In the genomic region with DNA sequence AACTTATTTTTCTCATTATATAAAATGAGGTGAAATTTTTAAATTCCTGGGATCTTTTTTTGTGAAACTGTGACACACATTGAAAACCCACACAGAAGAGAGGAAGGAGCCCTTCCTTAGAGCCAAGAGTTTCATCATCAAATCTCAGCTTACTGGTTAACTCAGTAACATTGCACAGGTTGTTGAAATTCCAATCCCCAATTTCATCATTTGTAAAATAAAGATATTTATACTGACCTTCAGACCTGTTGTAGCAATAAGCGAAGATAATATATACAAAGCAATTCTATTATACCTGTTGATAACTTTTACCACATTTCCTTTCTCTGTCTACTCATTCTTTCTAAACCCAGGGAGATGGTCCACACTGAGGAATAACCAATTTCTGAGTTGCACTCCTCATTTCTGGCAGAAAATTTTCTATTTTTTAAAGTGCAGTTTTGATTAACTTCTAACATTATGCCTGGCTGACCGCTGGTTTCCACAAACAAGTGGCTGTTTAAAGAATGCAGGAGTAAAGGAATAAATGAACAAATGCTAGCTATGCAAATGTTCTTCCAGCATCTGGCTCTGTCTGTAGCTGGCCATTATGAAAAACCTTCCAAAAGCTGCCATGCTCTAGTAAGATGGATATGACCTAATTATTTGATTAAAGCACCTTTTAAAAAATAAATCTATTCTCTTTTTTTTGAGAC, we compare ENCODE assay signal across 14 cellular contexts.
DNase-seq lines count a peak whose midpoint lies in the region; ATAC-seq and TF ChIP-seq lines count a peak whose summit lies in the region.
"Had no signal": no experiment of that assay in that cellular context is flagged by ENCODE, and none has a peak within 500 bp of the region (broad histone marks: within the 10 kb centered on the region; RNA-seq: fewer than 3 reads in every experiment).

No MANE protein-coding gene starts in this region.

- no peaks in the 10 kb centered on the region for H3K27me3 ChIP-seq in mesenchymal stem cell (ENCODE audit: control insufficient read depth in 1 of 2, insufficient read depth in 1 of 2, low read length in 2 of 2)

- H3K14ac ChIP-seq in mesenchymal stem cell (ENCODE audit: low read length in 2 of 2), result no peak overlapping the region

- H3K4me3 ChIP-seq in choroid plexus epithelial cell (ENCODE audit: low read depth, low read length), result no peak overlapping the region
- H3K4me3 ChIP-seq in mesenchymal stem cell (ENCODE audit: insufficient read depth in 1 of 2, low read depth in 1 of 2, low read length in 2 of 2), result no peak overlapping the region
- H3K4me3 ChIP-seq: GM23338 had no signal

- no peak for TF ChIP-seq CTCF in choroid plexus epithelial cell (conservative IDR thresholded peaks at IDR 0.05; ENCODE audit: low read depth, low read length)

- no peak overlapping the region for H2BK5ac ChIP-seq in mesenchymal stem cell (ENCODE audit: low read depth, low read length, poor library complexity, severe bottlenecking)

- H3K9ac ChIP-seq in mesenchymal stem cell (ENCODE audit: low read length), result no peak overlapping the region

- 85% methylated on average over 2 of the region's 2 CpGs for WGBS in mesenchymal stem cell

- no peak overlapping the region for H3K4ac ChIP-seq in mesenchymal stem cell (ENCODE audit: low read depth in 1 of 2, low read length in 2 of 2)

- H3K4me2 ChIP-seq in mesenchymal stem cell (ENCODE audit: low read length, poor library complexity, severe bottlenecking), result no peak overlapping the region
- H3K4me2 ChIP-seq: GM23338 had no signal

- H3K36me3 ChIP-seq in mesenchymal stem cell (ENCODE audit: control insufficient read depth in 1 of 2, insufficient read depth in 2 of 2, low read depth in 1 of 2, low read length in 2 of 2), result no peaks in the 10 kb centered on the region

- H2AK5ac ChIP-seq in mesenchymal stem cell (ENCODE audit: low read length, severe bottlenecking), result no peak overlapping the region

- H2BK12ac ChIP-seq in mesenchymal stem cell (ENCODE audit: low read length in 2 of 2), result no peak overlapping the region

- no peaks in the 10 kb centered on the region for H3K4me1 ChIP-seq in mesenchymal stem cell (ENCODE audit: control insufficient read depth, insufficient read depth, low read depth, low read length)

- H3K23ac ChIP-seq in mesenchymal stem cell (ENCODE audit: low read length in 2 of 2), result no peak overlapping the region

- H2BK120ac ChIP-seq in mesenchymal stem cell (ENCODE audit: low read depth, low read length), result no peak overlapping the region

- peak overlapping the region; percentile 20 for H3K27ac ChIP-seq in mesenchymal stem cell (ENCODE audit: low read length, poor library complexity, severe bottlenecking)

- no peak overlapping the region for H3K18ac ChIP-seq in mesenchymal stem cell (ENCODE audit: low read depth in 1 of 2, low read length in 2 of 2)

- H3K79me1 ChIP-seq in mesenchymal stem cell (replicated peaks; ENCODE audit: low read length, poor library complexity, severe bottlenecking), result no peaks in the 10 kb centered on the region

- no peaks in the 10 kb centered on the region for H3K9me3 ChIP-seq in mesenchymal stem cell (ENCODE audit: control insufficient read depth, low read length)

- H4K8ac ChIP-seq in mesenchymal stem cell (ENCODE audit: low read length), result no peak overlapping the region

- no peak overlapping the region for H2AFZ ChIP-seq in mesenchymal stem cell (ENCODE audit: low read depth, low read length)

- H4K91ac ChIP-seq in mesenchymal stem cell (ENCODE audit: low read length), result no peak overlapping the region

- DNase-seq in choroid plexus epithelial cell (ENCODE audit: low read depth), result peak; percentile 48
- DNase-seq in kidney tubule cell (ENCODE audit: low spot score), result peak; percentile 35
- no peak for DNase-seq in mesenchymal stem cell
- no peak for DNase-seq in DMS153 (lab: John Stamatoyannopoulos, UW)
- DNase-seq: C1 segment of cervical spinal cord; Calu3; CD4-positive, alpha-beta memory T cell; COR-L47; DND-41; H9 had no signal

- H2BK15ac ChIP-seq in mesenchymal stem cell (ENCODE audit: low read depth, poor library complexity, severe bottlenecking), result no peak overlapping the region

- ATAC-seq in GM21515 (IDR thresholded peaks at IDR 0.05; ENCODE audit: unreplicated experiment) (no peak), HG03342 (IDR thresholded peaks at IDR 0.05; ENCODE audit: unreplicated experiment) (no peak)
- ATAC-seq: GM23338, HCT116 had no signal

Comparison
In these comparisons a context has a peak if more than half of its experiments do, and no peak if none do; other contexts are left out.
1. DNase-seq: peak in choroid plexus epithelial cell (single experiment) and kidney tubule cell (single experiment); none in mesenchymal stem cell (single experiment) and DMS153 (single experiment).